1 cellular context compared by ENCODE assay signal in the genomic region with DNA sequence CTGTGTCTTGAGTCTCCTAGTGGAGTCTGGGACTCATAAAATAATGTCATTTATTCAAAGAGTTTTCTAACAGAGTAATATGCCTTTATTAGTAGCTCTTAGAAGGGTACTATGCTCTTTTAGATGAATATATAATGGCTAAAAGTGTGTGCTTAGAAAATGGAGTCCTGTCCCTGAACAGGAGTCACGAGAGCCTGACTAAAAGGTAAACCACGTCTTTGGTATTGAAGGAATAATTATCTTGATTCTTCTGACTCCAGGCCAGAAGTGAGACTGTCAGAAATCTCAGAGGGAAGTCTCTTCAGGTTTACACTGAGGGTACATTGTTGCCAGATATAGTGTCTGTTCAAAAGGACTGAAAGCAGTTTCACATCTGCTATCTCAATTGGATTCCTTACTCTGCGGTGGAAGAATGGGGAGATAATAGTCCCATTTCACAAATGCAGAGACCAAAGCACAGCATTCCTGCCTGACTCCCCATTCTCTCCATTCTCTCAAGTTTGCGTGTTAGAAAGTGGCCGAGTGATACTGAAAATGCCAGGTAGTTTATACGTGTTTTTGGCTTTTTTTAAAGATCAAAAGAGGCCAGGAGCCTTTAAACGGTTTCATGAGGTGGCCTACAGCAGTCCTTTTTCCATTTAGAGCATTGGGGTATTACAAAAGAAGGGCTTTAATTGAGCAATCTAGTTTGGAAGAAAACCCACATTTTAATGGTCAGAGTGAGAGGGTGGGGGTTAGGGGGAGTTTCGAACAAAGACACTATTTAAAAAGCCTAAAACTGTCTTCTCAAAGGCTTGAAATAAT.
A peak's percentile ranks its signal among the peaks of the same experiment; 100 is the strongest.
TF ChIP-seq lines count a peak whose summit lies in the region.

No MANE protein-coding gene starts in this region.

TF ChIP-seq in HepG2, 621 proteins besides CTCF, POLR2A, EP300 and RAD21 (continued from another document):
- TF ChIP-seq, protein P1, sequence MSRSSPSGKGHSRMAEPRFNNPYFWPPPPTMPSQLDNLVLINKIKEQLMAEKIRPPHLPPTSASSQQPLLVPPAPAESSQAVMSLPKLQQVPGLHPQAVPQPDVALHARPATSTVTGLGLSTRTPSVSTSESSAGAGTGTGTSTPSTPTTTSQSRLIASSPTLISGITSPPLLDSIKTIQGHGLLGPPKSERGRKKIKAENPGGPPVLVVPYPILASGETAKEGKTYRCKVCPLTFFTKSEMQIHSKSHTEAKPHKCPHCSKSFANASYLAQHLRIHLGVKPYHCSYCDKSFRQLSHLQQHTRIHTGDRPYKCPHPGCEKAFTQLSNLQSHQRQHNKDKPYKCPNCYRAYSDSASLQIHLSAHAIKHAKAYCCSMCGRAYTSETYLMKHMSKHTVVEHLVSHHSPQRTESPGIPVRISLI (CRISPR knock-in tag; IDR thresholded peaks at IDR 0.05; ENCODE audit: borderline replicate concordance): peak; percentile 71; the same call in 1 of the 2 replicates
- TF ChIP-seq CEBPB (IDR thresholded peaks at IDR 0.05; ENCODE audit: borderline replicate concordance, low read depth, low read length) (peak; percentile 79; the same call in 1 of the 2 replicates), ISL2 (CRISPR knock-in tag; IDR thresholded peaks at IDR 0.05) (peak; percentile 81), NR3C1 (CRISPR knock-in tag; IDR thresholded peaks at IDR 0.05) (no peak), ZNF737 (CRISPR knock-in tag; IDR thresholded peaks at IDR 0.05; ENCODE audit: borderline replicate concordance) (no peak), RNF2 (conservative IDR thresholded peaks at IDR 0.05; ENCODE audit: low read depth) (no peak), ZFP90 (CRISPR knock-in tag; IDR thresholded peaks at IDR 0.05; ENCODE audit: borderline replicate concordance) (no peak), MED1 (CRISPR knock-in tag; IDR thresholded peaks at IDR 0.05) (peak; percentile 57), HMG20A (CRISPR knock-in tag; IDR thresholded peaks at IDR 0.05; ENCODE audit: borderline replicate concordance) (peak; percentile 34; the same call in 1 of the 2 replicates), GATAD2A (CRISPR knock-in tag; IDR thresholded peaks at IDR 0.05) (peak; percentile 66; the same call in 1 of the 2 replicates), HNF4G (IDR thresholded peaks at IDR 0.05; ENCODE audit: borderline replicate concordance, low read depth, low read length) (peak; percentile 6; the same call in 1 of the 2 replicates), HNF4G (CRISPR knock-in tag; IDR thresholded peaks at IDR 0.05; ENCODE audit: borderline replicate concordance, low read depth) (no peak), NCOA2 (CRISPR knock-in tag; IDR thresholded peaks at IDR 0.05) (peak; percentile 74), DNMT3B (CRISPR knock-in tag; conservative IDR thresholded peaks at IDR 0.05) (no peak)
- TF ChIP-seq, protein P2, sequence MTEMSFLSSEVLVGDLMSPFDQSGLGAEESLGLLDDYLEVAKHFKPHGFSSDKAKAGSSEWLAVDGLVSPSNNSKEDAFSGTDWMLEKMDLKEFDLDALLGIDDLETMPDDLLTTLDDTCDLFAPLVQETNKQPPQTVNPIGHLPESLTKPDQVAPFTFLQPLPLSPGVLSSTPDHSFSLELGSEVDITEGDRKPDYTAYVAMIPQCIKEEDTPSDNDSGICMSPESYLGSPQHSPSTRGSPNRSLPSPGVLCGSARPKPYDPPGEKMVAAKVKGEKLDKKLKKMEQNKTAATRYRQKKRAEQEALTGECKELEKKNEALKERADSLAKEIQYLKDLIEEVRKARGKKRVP (CRISPR knock-in tag; IDR thresholded peaks at IDR 0.05): peak in 1 of 2 experiments; percentile 18; a peak in 1 of 4 replicates
- TF ChIP-seq, protein P3, sequence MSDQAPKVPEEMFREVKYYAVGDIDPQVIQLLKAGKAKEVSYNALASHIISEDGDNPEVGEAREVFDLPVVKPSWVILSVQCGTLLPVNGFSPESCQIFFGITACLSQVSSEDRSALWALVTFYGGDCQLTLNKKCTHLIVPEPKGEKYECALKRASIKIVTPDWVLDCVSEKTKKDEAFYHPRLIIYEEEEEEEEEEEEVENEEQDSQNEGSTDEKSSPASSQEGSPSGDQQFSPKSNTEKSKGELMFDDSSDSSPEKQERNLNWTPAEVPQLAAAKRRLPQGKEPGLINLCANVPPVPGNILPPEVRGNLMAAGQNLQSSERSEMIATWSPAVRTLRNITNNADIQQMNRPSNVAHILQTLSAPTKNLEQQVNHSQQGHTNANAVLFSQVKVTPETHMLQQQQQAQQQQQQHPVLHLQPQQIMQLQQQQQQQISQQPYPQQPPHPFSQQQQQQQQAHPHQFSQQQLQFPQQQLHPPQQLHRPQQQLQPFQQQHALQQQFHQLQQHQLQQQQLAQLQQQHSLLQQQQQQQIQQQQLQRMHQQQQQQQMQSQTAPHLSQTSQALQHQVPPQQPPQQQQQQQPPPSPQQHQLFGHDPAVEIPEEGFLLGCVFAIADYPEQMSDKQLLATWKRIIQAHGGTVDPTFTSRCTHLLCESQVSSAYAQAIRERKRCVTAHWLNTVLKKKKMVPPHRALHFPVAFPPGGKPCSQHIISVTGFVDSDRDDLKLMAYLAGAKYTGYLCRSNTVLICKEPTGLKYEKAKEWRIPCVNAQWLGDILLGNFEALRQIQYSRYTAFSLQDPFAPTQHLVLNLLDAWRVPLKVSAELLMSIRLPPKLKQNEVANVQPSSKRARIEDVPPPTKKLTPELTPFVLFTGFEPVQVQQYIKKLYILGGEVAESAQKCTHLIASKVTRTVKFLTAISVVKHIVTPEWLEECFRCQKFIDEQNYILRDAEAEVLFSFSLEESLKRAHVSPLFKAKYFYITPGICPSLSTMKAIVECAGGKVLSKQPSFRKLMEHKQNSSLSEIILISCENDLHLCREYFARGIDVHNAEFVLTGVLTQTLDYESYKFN (CRISPR knock-in tag; conservative IDR thresholded peaks at IDR 0.05): 0 out of 2 replicates have a peak, but pooled peaks have one; percentile 16
